Comparison of ENCODE assay signal across 1 cellular context in genomic region chr6:27547157-27548075, GRCh38.
A peak's percentile ranks its signal among the peaks of the same experiment; 100 is the strongest.
TF ChIP-seq lines count a peak whose summit lies in the region.

No MANE protein-coding gene starts in this region.

TF ChIP-seq in HEK293, 187 proteins besides CTCF, POLR2A, EP300 and RAD21 (continued from another document and continues in another):
- no peak for TF ChIP-seq ZNF624 (tag by site-specific recombination; IDR thresholded peaks at IDR 0.05)
- TF ChIP-seq ZNF174 (tag by site-specific recombination; IDR thresholded peaks at IDR 0.05): no peak; the same call in 1 of the 2 replicates
- TF ChIP-seq, protein P1, sequence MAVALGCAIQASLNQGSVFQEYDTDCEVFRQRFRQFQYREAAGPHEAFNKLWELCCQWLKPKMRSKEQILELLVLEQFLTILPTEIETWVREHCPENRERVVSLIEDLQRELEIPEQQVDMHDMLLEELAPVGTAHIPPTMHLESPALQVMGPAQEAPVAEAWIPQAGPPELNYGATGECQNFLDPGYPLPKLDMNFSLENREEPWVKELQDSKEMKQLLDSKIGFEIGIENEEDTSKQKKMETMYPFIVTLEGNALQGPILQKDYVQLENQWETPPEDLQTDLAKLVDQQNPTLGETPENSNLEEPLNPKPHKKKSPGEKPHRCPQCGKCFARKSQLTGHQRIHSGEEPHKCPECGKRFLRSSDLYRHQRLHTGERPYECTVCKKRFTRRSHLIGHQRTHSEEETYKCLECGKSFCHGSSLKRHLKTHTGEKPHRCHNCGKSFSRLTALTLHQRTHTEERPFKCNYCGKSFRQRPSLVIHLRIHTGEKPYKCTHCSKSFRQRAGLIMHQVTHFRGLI (tag by site-specific recombination; IDR thresholded peaks at IDR 0.05): 0 out of 2 replicates have a peak, but pooled peaks have one; percentile 41
- TF ChIP-seq ZNF433 (tag by site-specific recombination; IDR thresholded peaks at IDR 0.05; ENCODE audit: low read depth): 0 out of 2 replicates have a peak, but pooled peaks have one; percentile 7
- no peak for TF ChIP-seq PRDM2 (tag by site-specific recombination; IDR thresholded peaks at IDR 0.05; ENCODE audit: borderline replicate concordance)
- no peak for TF ChIP-seq KLF9 (tag by site-specific recombination; IDR thresholded peaks at IDR 0.05; ENCODE audit: low read depth)
- peak; percentile 34; the same call in 1 of the 2 replicates for TF ChIP-seq ZNF76 (tag by site-specific recombination; IDR thresholded peaks at IDR 0.05; ENCODE audit: borderline replicate concordance, low read depth)
- TF ChIP-seq BCL11A (tag by site-specific recombination; IDR thresholded peaks at IDR 0.05; ENCODE audit: low read depth): no peak
- TF ChIP-seq ZNF133 (tag by site-specific recombination; IDR thresholded peaks at IDR 0.05): no peak
- TF ChIP-seq ZNF510 (tag by site-specific recombination; IDR thresholded peaks at IDR 0.05; ENCODE audit: insufficient replicate concordance): peak; percentile 43
- TF ChIP-seq ZNF266 (tag by site-specific recombination; IDR thresholded peaks at IDR 0.05; ENCODE audit: low read depth): no peak
- peak; percentile 51 for TF ChIP-seq ZBTB8A (tag by site-specific recombination; IDR thresholded peaks at IDR 0.05)
- TF ChIP-seq, protein P2, sequence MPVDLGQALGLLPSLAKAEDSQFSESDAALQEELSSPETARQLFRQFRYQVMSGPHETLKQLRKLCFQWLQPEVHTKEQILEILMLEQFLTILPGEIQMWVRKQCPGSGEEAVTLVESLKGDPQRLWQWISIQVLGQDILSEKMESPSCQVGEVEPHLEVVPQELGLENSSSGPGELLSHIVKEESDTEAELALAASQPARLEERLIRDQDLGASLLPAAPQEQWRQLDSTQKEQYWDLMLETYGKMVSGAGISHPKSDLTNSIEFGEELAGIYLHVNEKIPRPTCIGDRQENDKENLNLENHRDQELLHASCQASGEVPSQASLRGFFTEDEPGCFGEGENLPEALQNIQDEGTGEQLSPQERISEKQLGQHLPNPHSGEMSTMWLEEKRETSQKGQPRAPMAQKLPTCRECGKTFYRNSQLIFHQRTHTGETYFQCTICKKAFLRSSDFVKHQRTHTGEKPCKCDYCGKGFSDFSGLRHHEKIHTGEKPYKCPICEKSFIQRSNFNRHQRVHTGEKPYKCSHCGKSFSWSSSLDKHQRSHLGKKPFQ (tag by site-specific recombination; IDR thresholded peaks at IDR 0.05): peak; percentile 37; the same call in 1 of the 2 replicates
- TF ChIP-seq TRIM28 (IDR thresholded peaks at IDR 0.05; ENCODE audit: borderline replicate concordance, low read length): peak; percentile 93
- TF ChIP-seq ZNF121 (tag by site-specific recombination; IDR thresholded peaks at IDR 0.05): no peak
- TF ChIP-seq ZNF138 (tag by site-specific recombination; IDR thresholded peaks at IDR 0.05; ENCODE audit: borderline replicate concordance): no peak
- TF ChIP-seq ZNF600 (tag by site-specific recombination; IDR thresholded peaks at IDR 0.05): peak; percentile 64; the same call in 1 of the 2 replicates
- no peak for TF ChIP-seq ZNF37A (tag by site-specific recombination; IDR thresholded peaks at IDR 0.05)
- TF ChIP-seq BCL11B (tag by site-specific recombination; IDR thresholded peaks at IDR 0.05; ENCODE audit: low read depth): no peak
- TF ChIP-seq ZNF473 (tag by site-specific recombination; IDR thresholded peaks at IDR 0.05): no peak
- 0 out of 2 replicates have a peak, but pooled peaks have one; percentile 31 for TF ChIP-seq ZBTB48 (tag by site-specific recombination; IDR thresholded peaks at IDR 0.05)
- no peak for TF ChIP-seq ZBTB1 (tag by site-specific recombination; IDR thresholded peaks at IDR 0.05)
- TF ChIP-seq, protein P3, sequence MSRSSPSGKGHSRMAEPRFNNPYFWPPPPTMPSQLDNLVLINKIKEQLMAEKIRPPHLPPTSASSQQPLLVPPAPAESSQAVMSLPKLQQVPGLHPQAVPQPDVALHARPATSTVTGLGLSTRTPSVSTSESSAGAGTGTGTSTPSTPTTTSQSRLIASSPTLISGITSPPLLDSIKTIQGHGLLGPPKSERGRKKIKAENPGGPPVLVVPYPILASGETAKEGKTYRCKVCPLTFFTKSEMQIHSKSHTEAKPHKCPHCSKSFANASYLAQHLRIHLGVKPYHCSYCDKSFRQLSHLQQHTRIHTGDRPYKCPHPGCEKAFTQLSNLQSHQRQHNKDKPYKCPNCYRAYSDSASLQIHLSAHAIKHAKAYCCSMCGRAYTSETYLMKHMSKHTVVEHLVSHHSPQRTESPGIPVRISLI (tag by site-specific recombination; IDR thresholded peaks at IDR 0.05): 0 out of 2 replicates have a peak, but pooled peaks have one; percentile 9
- TF ChIP-seq PRDM10 (tag by site-specific recombination; IDR thresholded peaks at IDR 0.05): peak; percentile 67
- TF ChIP-seq ZNF423 (tag by site-specific recombination; IDR thresholded peaks at IDR 0.05): 0 out of 2 replicates have a peak, but pooled peaks have one; percentile 5
- TF ChIP-seq, protein P4, sequence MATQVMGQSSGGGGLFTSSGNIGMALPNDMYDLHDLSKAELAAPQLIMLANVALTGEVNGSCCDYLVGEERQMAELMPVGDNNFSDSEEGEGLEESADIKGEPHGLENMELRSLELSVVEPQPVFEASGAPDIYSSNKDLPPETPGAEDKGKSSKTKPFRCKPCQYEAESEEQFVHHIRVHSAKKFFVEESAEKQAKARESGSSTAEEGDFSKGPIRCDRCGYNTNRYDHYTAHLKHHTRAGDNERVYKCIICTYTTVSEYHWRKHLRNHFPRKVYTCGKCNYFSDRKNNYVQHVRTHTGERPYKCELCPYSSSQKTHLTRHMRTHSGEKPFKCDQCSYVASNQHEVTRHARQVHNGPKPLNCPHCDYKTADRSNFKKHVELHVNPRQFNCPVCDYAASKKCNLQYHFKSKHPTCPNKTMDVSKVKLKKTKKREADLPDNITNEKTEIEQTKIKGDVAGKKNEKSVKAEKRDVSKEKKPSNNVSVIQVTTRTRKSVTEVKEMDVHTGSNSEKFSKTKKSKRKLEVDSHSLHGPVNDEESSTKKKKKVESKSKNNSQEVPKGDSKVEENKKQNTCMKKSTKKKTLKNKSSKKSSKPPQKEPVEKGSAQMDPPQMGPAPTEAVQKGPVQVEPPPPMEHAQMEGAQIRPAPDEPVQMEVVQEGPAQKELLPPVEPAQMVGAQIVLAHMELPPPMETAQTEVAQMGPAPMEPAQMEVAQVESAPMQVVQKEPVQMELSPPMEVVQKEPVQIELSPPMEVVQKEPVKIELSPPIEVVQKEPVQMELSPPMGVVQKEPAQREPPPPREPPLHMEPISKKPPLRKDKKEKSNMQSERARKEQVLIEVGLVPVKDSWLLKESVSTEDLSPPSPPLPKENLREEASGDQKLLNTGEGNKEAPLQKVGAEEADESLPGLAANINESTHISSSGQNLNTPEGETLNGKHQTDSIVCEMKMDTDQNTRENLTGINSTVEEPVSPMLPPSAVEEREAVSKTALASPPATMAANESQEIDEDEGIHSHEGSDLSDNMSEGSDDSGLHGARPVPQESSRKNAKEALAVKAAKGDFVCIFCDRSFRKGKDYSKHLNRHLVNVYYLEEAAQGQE (tag by site-specific recombination; IDR thresholded peaks at IDR 0.05): 0 out of 2 replicates have a peak, but pooled peaks have one; percentile 13
- TF ChIP-seq ZNF610 (tag by site-specific recombination; IDR thresholded peaks at IDR 0.05; ENCODE audit: borderline replicate concordance): 0 out of 2 replicates have a peak, but pooled peaks have one; percentile 40
- TF ChIP-seq ZNF501 (tag by site-specific recombination; IDR thresholded peaks at IDR 0.05): peak; percentile 44; the same call in 1 of the 2 replicates
- peak; percentile 59; the same call in 1 of the 2 replicates for TF ChIP-seq ZBTB21 (tag by site-specific recombination; IDR thresholded peaks at IDR 0.05)
- no peak for TF ChIP-seq ZFP41 (tag by site-specific recombination; IDR thresholded peaks at IDR 0.05; ENCODE audit: borderline replicate concordance)
- TF ChIP-seq SCRT2 (tag by site-specific recombination; IDR thresholded peaks at IDR 0.05): 0 out of 2 replicates have a peak, but pooled peaks have one; percentile 8
- TF ChIP-seq ZNF629 (tag by site-specific recombination; IDR thresholded peaks at IDR 0.05): peak; percentile 53
- TF ChIP-seq GLIS2 (tag by site-specific recombination; IDR thresholded peaks at IDR 0.05): no peak
- peak; percentile 67 for TF ChIP-seq KLF8 (tag by site-specific recombination; IDR thresholded peaks at IDR 0.05)
- TF ChIP-seq ZNF366 (tag by site-specific recombination; conservative IDR thresholded peaks at IDR 0.05): peak; percentile 24; the same call in 1 of the 2 replicates
- TF ChIP-seq ZSCAN30 (tag by site-specific recombination; IDR thresholded peaks at IDR 0.05): peak; percentile 78; the same call in 1 of the 2 replicates
- peak; percentile 78 for TF ChIP-seq SP7 (tag by site-specific recombination; IDR thresholded peaks at IDR 0.05)
- TF ChIP-seq WT1 (tag by site-specific recombination; IDR thresholded peaks at IDR 0.05): 0 out of 2 replicates have a peak, but pooled peaks have one; percentile 30
- no peak for TF ChIP-seq MYNN (tag by site-specific recombination; IDR thresholded peaks at IDR 0.05; ENCODE audit: borderline replicate concordance)
- TF ChIP-seq ZEB2 (tag by site-specific recombination; IDR thresholded peaks at IDR 0.05): peak; percentile 97
- TF ChIP-seq ZNF341 (tag by site-specific recombination; IDR thresholded peaks at IDR 0.05; ENCODE audit: low read depth): no peak
- no peak for TF ChIP-seq ZNF292 (tag by site-specific recombination; IDR thresholded peaks at IDR 0.05; ENCODE audit: borderline replicate concordance, low read depth)
- no peak for TF ChIP-seq SP2 (tag by site-specific recombination; IDR thresholded peaks at IDR 0.05)
- TF ChIP-seq ZFHX2 (tag by site-specific recombination; conservative IDR thresholded peaks at IDR 0.05): 0 out of 2 replicates have a peak, but pooled peaks have one; percentile 5
- no peak for TF ChIP-seq ZNF560 (tag by site-specific recombination; IDR thresholded peaks at IDR 0.05; ENCODE audit: borderline replicate concordance)
- TF ChIP-seq, protein P5, sequence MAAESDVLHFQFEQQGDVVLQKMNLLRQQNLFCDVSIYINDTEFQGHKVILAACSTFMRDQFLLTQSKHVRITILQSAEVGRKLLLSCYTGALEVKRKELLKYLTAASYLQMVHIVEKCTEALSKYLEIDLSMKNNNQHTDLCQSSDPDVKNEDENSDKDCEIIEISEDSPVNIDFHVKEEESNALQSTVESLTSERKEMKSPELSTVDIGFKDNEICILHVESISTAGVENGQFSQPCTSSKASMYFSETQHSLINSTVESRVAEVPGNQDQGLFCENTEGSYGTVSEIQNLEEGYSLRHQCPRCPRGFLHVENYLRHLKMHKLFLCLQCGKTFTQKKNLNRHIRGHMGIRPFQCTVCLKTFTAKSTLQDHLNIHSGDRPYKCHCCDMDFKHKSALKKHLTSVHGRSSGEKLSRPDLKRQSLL (tag by site-specific recombination; IDR thresholded peaks at IDR 0.05): peak; percentile 68; the same call in 1 of the 2 replicates
